Comparison of ENCODE assay signal across 10 cellular contexts in genomic region chr20:52167232-52167840, GRCh38.
"Had no signal": no experiment of that assay in that cellular context is flagged by ENCODE, and none has a peak within 500 bp of the region (broad histone marks: within the 10 kb centered on the region; RNA-seq: fewer than 3 reads in every experiment).

No MANE protein-coding gene starts in this region.

- H3K4me3 ChIP-seq: GM23248, HAP-1 had no signal

- DNase-seq: GM23248, GOT3, H7, HFFc6, IMR-90, KBM-7 had no signal

- H3K4me1 ChIP-seq: HAP-1 had no signal

- H3K27ac ChIP-seq: GM23248, HL-60, KMS-11 had no signal

- ATAC-seq: HCT116 had no signal

- H3K9ac ChIP-seq: GM23248, KMS-11 had no signal

- H3K4me2 ChIP-seq: KMS-11 had no signal

- H2AFZ ChIP-seq: GM23248 had no signal
